In genomic region chr19:44735011-44735410, GRCh38 we compare ENCODE assay signal across 26 cellular contexts. TPM values are rescaled to one million over a fixed set of nuclear protein-coding genes. Genes with fewer than 3 reads are reported as not detected.
DNase-seq lines count a peak whose midpoint lies in the region; ATAC-seq, FAIRE-seq and TF ChIP-seq lines count a peak whose summit lies in the region.
"Had no signal": no experiment of that assay in that cellular context is flagged by ENCODE, and none has a peak within 500 bp of the region (broad histone marks: within the 10 kb centered on the region; RNA-seq: fewer than 3 reads in every experiment).

No MANE protein-coding gene starts in this region.

- no peaks in the 10 kb centered on the region for H4K20me1 ChIP-seq in PC-9 (ENCODE audit: insufficient read depth)

- no peak overlapping the region for H3K9ac ChIP-seq in parathyroid adenoma

- peaks cover 31% of the 10 kb centered on the region for H3F3A ChIP-seq in PC-9 (ENCODE audit: insufficient read depth, low read depth)

- CTCF ChIA-PET in PC-9 (lab: Charles Lee), result no interaction called here

- H3K9me3 ChIP-seq in PC-9 (ENCODE audit: insufficient read depth, low read depth) (no peaks in the 10 kb centered on the region), parathyroid adenoma (ENCODE audit: control insufficient read depth, low read length) (no peaks in the 10 kb centered on the region)

- no peak for DNase-seq in GM12891 (ENCODE audit: insufficient read length, low spot score)
- DNase-seq in PC-9, result peak in 1 of 2 experiments; percentile 96
- DNase-seq in GM20000 (ENCODE audit: low spot score), result no peak
- no peak for DNase-seq in activated CD4-positive, alpha-beta T cell treated with anti-CD3 and anti-CD28 coated beads for 48 hours
- no peak for DNase-seq in NCI-H2081 (lab: John Stamatoyannopoulos, UW)
- DNase-seq: activated CD8-positive, alpha-beta T cell treated with anti-CD3 and anti-CD28 coated beads, Interleukin-2, amount 10 ng/mL, durations not matched to agents 7 days and 5 days; activated naive CD4-positive, alpha-beta T cell treated with anti-CD3 and anti-CD28 coated beads for 36 hours; caudate nucleus; DMS79 treated with DMSO at 0.1 percent for 48 hours; erythroblast; foreskin melanocyte; GOT3; kidney; NCI-H1417; NCI-H524; NK-92 treated with Interleukin-12 subunit alpha and Interleukin-12 subunit beta, amount 100 ng/mL, for 24 hours; T1000 had no signal

- TF ChIP-seq POLR2A in GM12891 (IDR thresholded peaks at IDR 0.05; ENCODE audit: low read depth, low read length), result peak; percentile 54; the same call in 1 of the 2 replicates

- no peaks in the 10 kb centered on the region for H3K27me3 ChIP-seq in PC-9 (ENCODE audit: insufficient read depth, low read depth)
- no peaks in the 10 kb centered on the region for H3K27me3 ChIP-seq in parathyroid adenoma (ENCODE audit: control insufficient read depth, insufficient read depth, low read length)

- H3K27ac ChIP-seq in PC-9, result peak overlapping the region; percentile 63
- H3K27ac ChIP-seq in parathyroid adenoma, result no peak overlapping the region
- H3K27ac ChIP-seq: HL-60, SK-N-MC had no signal

- H3K27ac Mint-ChIP-seq in dendritic cell treated with granulocyte-macrophage colony-stimulating factor and Interleukin-4, amounts not matched to agents 40 ng/mL and 50 ng/mL, for 4 days, result peak overlapping the region; percentile 54
- H3K27ac Mint-ChIP-seq: activated CD8-positive, alpha-beta T cell treated with anti-CD3 and anti-CD28 coated beads, Interleukin-2, amount 10 ng/mL, durations not matched to agents 7 days and 5 days; activated naive CD4-positive, alpha-beta T cell treated with anti-CD3 and anti-CD28 coated beads for 36 hours; type B pancreatic cell had no signal

- intact Hi-C loops in PC-9 (cut with micrococcal nuclease; ENCODE audit: unreplicated experiment), result no loop called here
- intact Hi-C loops in dendritic cell treated with granulocyte-macrophage colony-stimulating factor and Interleukin-4, amounts not matched to agents 40 ng/mL and 50 ng/mL, for 4 days (cut with micrococcal nuclease), result no loop called here

- no peaks in the 10 kb centered on the region for H3K79me2 ChIP-seq in PC-9 (ENCODE audit: low read depth)
- no peaks in the 10 kb centered on the region for H3K79me2 ChIP-seq in parathyroid adenoma

- no peak for TF ChIP-seq CTCF in PC-9 (conservative IDR thresholded peaks at IDR 0.05)
- TF ChIP-seq CTCF in parathyroid adenoma (IDR thresholded peaks at IDR 0.05), result no peak
- TF ChIP-seq CTCF in GM20000 (IDR thresholded peaks at IDR 0.05; ENCODE audit: extremely low read depth, missing control alignments), result no peak

- peaks cover 39% of the 10 kb centered on the region for H3K4me1 ChIP-seq in PC-9 (replicated peaks; ENCODE audit: insufficient read depth)
- peaks cover 10% of the 10 kb centered on the region for H3K4me1 ChIP-seq in parathyroid adenoma

- no peaks in the 10 kb centered on the region for H3K27me3 Mint-ChIP-seq in dendritic cell treated with granulocyte-macrophage colony-stimulating factor and Interleukin-4, amounts not matched to agents 40 ng/mL and 50 ng/mL, for 4 days

- H3K9me3 Mint-ChIP-seq in dendritic cell treated with granulocyte-macrophage colony-stimulating factor and Interleukin-4, amounts not matched to agents 40 ng/mL and 50 ng/mL, for 4 days, result no peaks in the 10 kb centered on the region
- H3K9me3 Mint-ChIP-seq: activated naive CD4-positive, alpha-beta T cell treated with anti-CD3 and anti-CD28 coated beads for 36 hours; type B pancreatic cell had no signal

- H3K4me3 ChIP-seq in PC-9 (no peak overlapping the region), parathyroid adenoma (ENCODE audit: low read depth, low read length) (no peak overlapping the region)
- H3K4me3 ChIP-seq: SK-N-MC had no signal

- FAIRE-seq in GM12891 (lab: Jason Lieb, UNC), result no peak
- FAIRE-seq: kidney had no signal

- H3K4me2 ChIP-seq in PC-9 (peak overlapping the region; percentile 41), parathyroid adenoma (ENCODE audit: low read length) (peak overlapping the region; percentile 17)

- H3K4me3 Mint-ChIP-seq in dendritic cell treated with granulocyte-macrophage colony-stimulating factor and Interleukin-4, amounts not matched to agents 40 ng/mL and 50 ng/mL, for 4 days, result no peak overlapping the region
- H3K4me3 Mint-ChIP-seq: activated CD8-positive, alpha-beta T cell treated with anti-CD3 and anti-CD28 coated beads, Interleukin-2, amount 10 ng/mL, durations not matched to agents 7 days and 5 days; activated naive CD4-positive, alpha-beta T cell treated with anti-CD3 and anti-CD28 coated beads for 36 hours; type B pancreatic cell had no signal

- no peak for ATAC-seq in HG02840 (IDR thresholded peaks at IDR 0.05; ENCODE audit: low FRiP score, unreplicated experiment)
- ATAC-seq: activated CD8-positive, alpha-beta T cell treated with anti-CD3 and anti-CD28 coated beads, Interleukin-2, amount 10 ng/mL, durations not matched to agents 7 days and 5 days; right cardiac atrium had no signal

- POLR2A ChIA-PET in PC-9 (lab: Charles Lee; ENCODE audit: unreplicated experiment), result no interaction called here

- H3K36me3 ChIP-seq in PC-9 (ENCODE audit: low read depth) (no peaks in the 10 kb centered on the region), parathyroid adenoma (ENCODE audit: control insufficient read depth, insufficient read depth, low read length) (no peaks in the 10 kb centered on the region)

- no peaks in the 10 kb centered on the region for H3K36me3 Mint-ChIP-seq in dendritic cell treated with granulocyte-macrophage colony-stimulating factor and Interleukin-4, amounts not matched to agents 40 ng/mL and 50 ng/mL, for 4 days (ENCODE audit: low read depth)
- H3K36me3 Mint-ChIP-seq: type B pancreatic cell had no signal

- BruUV-seq in PC-9 (replicated peaks; lab: Mats Ljungman, UMichigan), result no TSS peak

- H3K4me1 Mint-ChIP-seq in dendritic cell treated with granulocyte-macrophage colony-stimulating factor and Interleukin-4, amounts not matched to agents 40 ng/mL and 50 ng/mL, for 4 days (ENCODE audit: low read depth), result peaks cover 70% of the 10 kb centered on the region

- no peak overlapping the region for H2AFZ ChIP-seq in PC-9
- no peak overlapping the region for H2AFZ ChIP-seq in parathyroid adenoma

- no peaks in the 10 kb centered on the region for H3K9me2 ChIP-seq in PC-9 (ENCODE audit: insufficient read depth)

TF ChIP-seq in GM12891, 5 proteins besides CTCF, POLR2A, EP300 and RAD21:
- TF ChIP-seq POU2F2 (IDR thresholded peaks at IDR 0.05; ENCODE audit: low read depth, low read length) (no peak), SPI1 (IDR thresholded peaks at IDR 0.05; ENCODE audit: low read depth, low read length) (no peak), TAF1 (IDR thresholded peaks at IDR 0.05; ENCODE audit: low read depth, low read length) (no peak), POLR2AphosphoS5 (IDR thresholded peaks at IDR 0.05; ENCODE audit: low read depth, low read length) (peak; percentile 51; the same call in 1 of the 2 replicates), PAX5 (IDR thresholded peaks at IDR 0.05; ENCODE audit: insufficient read depth, low read length, severe bottlenecking) (no peak)

RNA-seq across cellular contexts. Expression of gene BCL3, which starts 13.5 kb away (rescaled TPM):
- polyA plus RNA-seq in GM12891 (2012; ENCODE audit: low read depth, missing spikeins), result 16.1 TPM
- 36.1 and 38.9 TPM in 2 replicates for total RNA-seq in PC-9 (2021)

RNA-seq across cellular contexts. Expression of gene CEACAM16, which starts 36.1 kb away (rescaled TPM):
- 0.05 TPM for polyA plus RNA-seq in GM12891 (2012; ENCODE audit: low read depth, missing spikeins)
- total RNA-seq in PC-9 (2021), result not detected in 2 replicates
- total RNA-seq: activated CD8-positive, alpha-beta T cell treated with anti-CD3 and anti-CD28 coated beads, Interleukin-2, amount 10 ng/mL, durations not matched to agents 7 days and 5 days; activated naive CD4-positive, alpha-beta T cell treated with anti-CD3 and anti-CD28 coated beads for 36 hours; kidney; osteoblast; right cardiac atrium had no signal
- polyA plus RNA-seq: right cardiac atrium had no signal

RNA-seq across cellular contexts. Expression of gene CBLC, which starts 42.7 kb away (rescaled TPM):
- not detected for polyA plus RNA-seq in GM12891 (2012; ENCODE audit: low read depth, missing spikeins)
- 53.6 and 68.8 TPM in 2 replicates for total RNA-seq in PC-9 (2021)
- total RNA-seq: activated CD8-positive, alpha-beta T cell treated with anti-CD3 and anti-CD28 coated beads, Interleukin-2, amount 10 ng/mL, durations not matched to agents 7 days and 5 days; activated naive CD4-positive, alpha-beta T cell treated with anti-CD3 and anti-CD28 coated beads for 36 hours; lung microvascular endothelial cell; osteoblast; right cardiac atrium had no signal
- polyA plus RNA-seq: right cardiac atrium had no signal
